ENCODE assay signal across 28 cellular contexts in genomic region chr6:163408352-163408991, GRCh38.
"Had no signal": no experiment of that assay in that cellular context is flagged by ENCODE, and none has a peak within 500 bp of the region (broad histone marks: within the 10 kb centered on the region; RNA-seq: fewer than 3 reads in every experiment).

No MANE protein-coding gene starts in this region.

- FAIRE-seq: bronchial epithelial cell had no signal

- DNase-seq: activated B cell treated with CpG ODN at 0.5 μM for 24 hours; activated CD4-positive, alpha-beta memory T cell treated with anti-CD3 and anti-CD28 coated beads for 36 hours; activated CD4-positive, alpha-beta T cell treated with anti-CD3 and anti-CD28 coated beads for 36 hours; activated effector memory CD4-positive, alpha-beta T cell treated with Interleukin-2 at 50 U/mL for 16 hours; activated naive CD4-positive, alpha-beta T cell treated with anti-CD3 and anti-CD28 coated beads for 36 hours; activated naive CD8-positive, alpha-beta T cell treated with anti-CD3 and anti-CD28 coated beads, Interleukin-2, amount 10 ng/mL, durations not matched to agents 7 days and 5 days; activated T-cell treated with anti-CD3 and anti-CD28 coated beads, Interleukin-2, amount 50 U/mL, for 72 hours; amniotic stem cell; colonic mucosa; dorsolateral prefrontal cortex; foreskin keratinocyte; glutamatergic neuron; hippocampal formation; left colon; naive thymus-derived CD8-positive, alpha-beta T cell; retina; sigmoid colon; stimulated activated CD4-positive, alpha-beta T cell treated with anti-CD3 and anti-CD28 coated beads, Interleukin-15, amount 100 ng/mL, for 24 hours; stomach; T-helper 1 cell; transverse colon; uterus had no signal

- H3K9me3 Mint-ChIP-seq: activated B cell treated with CpG ODN at 0.5 μM for 24 hours; activated CD4-positive, alpha-beta memory T cell treated with anti-CD3 and anti-CD28 coated beads for 36 hours; activated naive CD4-positive, alpha-beta T cell treated with anti-CD3 and anti-CD28 coated beads for 36 hours; activated naive CD8-positive, alpha-beta T cell treated with anti-CD3 and anti-CD28 coated beads, Interleukin-2, amount 10 ng/mL, durations not matched to agents 7 days and 5 days; activated T-cell treated with anti-CD3 and anti-CD28 coated beads, Interleukin-2, amount 50 U/mL, for 72 hours; mesothelial cell of epicardium; naive thymus-derived CD8-positive, alpha-beta T cell; stimulated activated memory B cell treated with anti-CD40 and anti-IgM and Interleukin-4, amounts not matched to agents 10 μg/mL and 1 μg/mL and 100 μg/mL, for 72 hours had no signal

- ATAC-seq: activated CD4-positive, alpha-beta T cell treated with anti-CD3 and anti-CD28 coated beads for 36 hours; activated T-cell treated with anti-CD3 and anti-CD28 coated beads, Interleukin-2, amount 50 U/mL, for 72 hours; foreskin keratinocyte; left colon; naive thymus-derived CD8-positive, alpha-beta T cell; stimulated activated memory B cell treated with anti-CD40 and anti-IgM and Interleukin-4, amounts not matched to agents 10 μg/mL and 1 μg/mL and 100 μg/mL, for 72 hours had no signal

- H3K9me3 ChIP-seq: colonic mucosa, sigmoid colon, stomach, transverse colon, uterus had no signal

- H3K4me3 Mint-ChIP-seq: activated B cell treated with CpG ODN at 0.5 μM for 24 hours; activated CD4-positive, alpha-beta memory T cell treated with anti-CD3 and anti-CD28 coated beads for 36 hours; activated CD4-positive, alpha-beta T cell treated with anti-CD3 and anti-CD28 coated beads for 36 hours; activated naive CD4-positive, alpha-beta T cell treated with anti-CD3 and anti-CD28 coated beads for 36 hours; activated naive CD8-positive, alpha-beta T cell treated with anti-CD3 and anti-CD28 coated beads, Interleukin-2, amount 10 ng/mL, durations not matched to agents 7 days and 5 days; activated T-cell treated with anti-CD3 and anti-CD28 coated beads, Interleukin-2, amount 50 U/mL, for 72 hours; mesothelial cell of epicardium; naive thymus-derived CD8-positive, alpha-beta T cell; stimulated activated memory B cell treated with anti-CD40 and anti-IgM and Interleukin-4, amounts not matched to agents 10 μg/mL and 1 μg/mL and 100 μg/mL, for 72 hours had no signal

- H3K27me3 ChIP-seq: dorsolateral prefrontal cortex, foreskin keratinocyte, sigmoid colon, stomach, uterus had no signal

- H3K27me3 Mint-ChIP-seq: activated B cell treated with CpG ODN at 0.5 μM for 24 hours; activated CD4-positive, alpha-beta memory T cell treated with anti-CD3 and anti-CD28 coated beads for 36 hours; activated CD4-positive, alpha-beta T cell treated with anti-CD3 and anti-CD28 coated beads for 36 hours; stimulated activated memory B cell treated with anti-CD40 and anti-IgM and Interleukin-4, amounts not matched to agents 10 μg/mL and 1 μg/mL and 100 μg/mL, for 72 hours had no signal

- H3K36me3 ChIP-seq: colonic mucosa, sigmoid colon, stomach, transverse colon, uterus had no signal

- H3K27ac Mint-ChIP-seq: activated B cell treated with CpG ODN at 0.5 μM for 24 hours; activated CD4-positive, alpha-beta memory T cell treated with anti-CD3 and anti-CD28 coated beads for 36 hours; activated CD4-positive, alpha-beta T cell treated with anti-CD3 and anti-CD28 coated beads for 36 hours; activated naive CD4-positive, alpha-beta T cell treated with anti-CD3 and anti-CD28 coated beads for 36 hours; activated naive CD8-positive, alpha-beta T cell treated with anti-CD3 and anti-CD28 coated beads, Interleukin-2, amount 10 ng/mL, durations not matched to agents 7 days and 5 days; activated T-cell treated with anti-CD3 and anti-CD28 coated beads, Interleukin-2, amount 50 U/mL, for 72 hours; mesothelial cell of epicardium; naive thymus-derived CD8-positive, alpha-beta T cell; stimulated activated memory B cell treated with anti-CD40 and anti-IgM and Interleukin-4, amounts not matched to agents 10 μg/mL and 1 μg/mL and 100 μg/mL, for 72 hours had no signal

- H3K4me3 ChIP-seq: colonic mucosa, dorsolateral prefrontal cortex, lung, sigmoid colon, smooth muscle cell, stomach, transverse colon, uterus had no signal

- H3K36me3 Mint-ChIP-seq: activated CD4-positive, alpha-beta memory T cell treated with anti-CD3 and anti-CD28 coated beads for 36 hours; mesothelial cell of epicardium; naive thymus-derived CD8-positive, alpha-beta T cell; stimulated activated memory B cell treated with anti-CD40 and anti-IgM and Interleukin-4, amounts not matched to agents 10 μg/mL and 1 μg/mL and 100 μg/mL, for 72 hours had no signal

- H3K4me1 ChIP-seq: colonic mucosa, foreskin keratinocyte, uterus had no signal

- H3K27ac ChIP-seq: colonic mucosa, epithelial cell of prostate, foreskin keratinocyte, sigmoid colon, stomach, uterus had no signal
